Comparison of ENCODE assay signal across 20 cellular contexts in genomic region chr5:123617561-123617960, GRCh38.
DNase-seq lines count a peak whose midpoint lies in the region; ATAC-seq, FAIRE-seq and TF ChIP-seq lines count a peak whose summit lies in the region.
"Had no signal": no experiment of that assay in that cellular context is flagged by ENCODE, and none has a peak within 500 bp of the region (broad histone marks: within the 10 kb centered on the region; RNA-seq: fewer than 3 reads in every experiment).

No MANE protein-coding gene starts in this region.

- no peak overlapping the region for H3K9ac ChIP-seq in HepG2 (ENCODE audit: insufficient read depth, low read depth, low read length)
- H3K9ac ChIP-seq: BLaER1 had no signal

- no peaks in the 10 kb centered on the region for H3K79me2 ChIP-seq in HepG2 (ENCODE audit: insufficient read depth, low read length)

- H3K27ac ChIP-seq in HepG2 (ENCODE audit: extremely low read length, insufficient read depth, low read length) (no peak overlapping the region), right lobe of liver (no peak overlapping the region)
- H3K27ac ChIP-seq: 22Rv1, BLaER1, C4-2B had no signal

- ATAC-seq in HepG2, result peak; percentile 38; the same call in 1 of the 3 replicates
- ATAC-seq in right lobe of liver, result no peak

- in situ Hi-C loops in HepG2 (cut with HindIII; ENCODE audit: extremely low pct_ligation_motif_present, low pct_unique_long_range_greater_than_20kb), result loop anchor here (25.0 kb wide), 1 partner anchor 1105 kb away; no protein-coding TSS in a partner anchor
- in situ Hi-C loops in SK-MEL-5 (cut with HindIII; ENCODE audit: low pct_unique_long_range_greater_than_20kb, low sequenced_read_pairs), result no loop called here

- H3K4me2 ChIP-seq in HepG2 (ENCODE audit: low read depth, low read length), result no peak overlapping the region
- H3K4me2 ChIP-seq: BLaER1 had no signal

- TF ChIP-seq CTCF in HepG2 (CRISPR knock-in tag; IDR thresholded peaks at IDR 0.05) (no peak), right lobe of liver (IDR thresholded peaks at IDR 0.05) (no peak)

- no peaks in the 10 kb centered on the region for H4K20me1 ChIP-seq in HepG2 (ENCODE audit: insufficient read depth, low read length)
- H4K20me1 ChIP-seq: BLaER1 had no signal

- peaks cover 1 to 14% of the 10 kb centered on the region in 2 experiments; a peak in 3 of 5 replicates for H3K36me3 ChIP-seq in HepG2 (replicated peaks in 1 of 2; ENCODE audit: control insufficient read depth in 1 of 2, insufficient read depth in 2 of 2, low read length in 2 of 2)
- H3K36me3 ChIP-seq in right lobe of liver, result peaks cover 0 to 10% (median 2%) of the 10 kb centered on the region in 4 donors

- no peak for TF ChIP-seq POLR2A in HepG2 (IDR thresholded peaks at IDR 0.05; ENCODE audit: insufficient read depth in 1 of 2, low read depth in 2 of 2, low read length in 2 of 2)
- TF ChIP-seq POLR2A in right lobe of liver (IDR thresholded peaks at IDR 0.05), result no peak

- intact Hi-C loops in HepG2 (cut with micrococcal nuclease; ENCODE audit: unreplicated experiment) (no loop called here), right lobe of liver (cut with DNase I) (no loop called here)

- no peak overlapping the region for H3K4me3 ChIP-seq in HepG2 (replicated peaks in 1 of 3; ENCODE audit: insufficient read depth in 1 of 3, low read depth in 2 of 3, low read length in 3 of 3)
- H3K4me3 ChIP-seq in right lobe of liver, result no peak overlapping the region
- H3K4me3 ChIP-seq: BLaER1, HAP-1 had no signal

- H3K27me3 ChIP-seq in HepG2 (ENCODE audit: control insufficient read depth in 1 of 2, insufficient read depth in 2 of 2, low read length in 2 of 2) (no peaks in the 10 kb centered on the region), right lobe of liver (no peaks in the 10 kb centered on the region)
- H3K27me3 ChIP-seq: BLaER1 had no signal

- CTCF ChIA-PET in HepG2 (lab: Yijun Ruan, JAX; ENCODE audit: low intra/inter-chr PET ratio, low total read pairs), result no interaction called here

- H3K9me3 ChIP-seq in HepG2 (ENCODE audit: low read length), result no peaks in the 10 kb centered on the region
- no peaks in the 10 kb centered on the region for H3K9me3 ChIP-seq in right lobe of liver
- H3K9me3 ChIP-seq: HAP-1 had no signal

- TF ChIP-seq EP300 in HepG2 (IDR thresholded peaks at IDR 0.05; ENCODE audit: low read depth in 2 of 2, low read length in 2 of 2) (no peak), HepG2 (CRISPR knock-in tag; IDR thresholded peaks at IDR 0.05; ENCODE audit: borderline replicate concordance) (no peak)

- no peak for TF ChIP-seq RAD21 in HepG2 (CRISPR knock-in tag; IDR thresholded peaks at IDR 0.05)

- no peak for FAIRE-seq in HepG2 (lab: Jason Lieb, UNC)
- FAIRE-seq: A204.1, G401.6, H54 had no signal

- no TSS peak for BruUV-seq in HepG2 (replicated peaks; lab: Mats Ljungman, UMichigan)

- POLR2A ChIA-PET in HepG2 (lab: Yijun Ruan, JAX), result interaction anchor here (1.0 kb wide), 1 partner anchor 194 kb away, joined by 3 read pairs; the partner anchor contains the start of gene CEP120

- no peak overlapping the region for H2AFZ ChIP-seq in HepG2 (ENCODE audit: low read length)

- DNase-seq in HepG2 (ENCODE audit: low spot score), result peak; percentile 47
- no peak for DNase-seq in right lobe of liver
- DNase-seq in SK-MEL-5 (ENCODE audit: low read depth, low spot score), result peak; percentile 81
- peak; percentile 88 for DNase-seq in foreskin melanocyte
- DNase-seq in NCI-H1105 (lab: John Stamatoyannopoulos, UW), result no peak
- no peak for DNase-seq in CD1c-positive myeloid dendritic cell (ENCODE audit: extremely low spot score)
- DNase-seq: Calu3; CD4-positive, alpha-beta T cell; CD8-positive, alpha-beta memory T cell; COR-L47; DMS153; DND-41; GOT3 had no signal

- H3K4me1 ChIP-seq in HepG2 (ENCODE audit: insufficient read depth, low read length) (no peaks in the 10 kb centered on the region), right lobe of liver (no peaks in the 10 kb centered on the region)
- H3K4me1 ChIP-seq: BLaER1, HAP-1 had no signal

TF ChIP-seq in HepG2, 621 proteins besides CTCF, POLR2A, EP300 and RAD21:
- TF ChIP-seq FOSL2 (CRISPR knock-in tag; IDR thresholded peaks at IDR 0.05) (0 out of 2 replicates have a peak, but pooled peaks have one; percentile 8), PAWR (CRISPR knock-in tag; IDR thresholded peaks at IDR 0.05; ENCODE audit: borderline replicate concordance) (no peak), SOX13 (IDR thresholded peaks at IDR 0.05) (no peak), SOX13 (CRISPR knock-in tag; conservative IDR thresholded peaks at IDR 0.05 in 1 of 2, IDR thresholded peaks at IDR 0.05 in 1 of 2) (peak in 1 of 2 experiments; percentile 27; a peak in 1 of 4 replicates)

Comparison
In these comparisons a context has a peak if more than half of its experiments do, and no peak if none do; other contexts are left out.
1. DNase-seq: peak in HepG2 (single experiment), SK-MEL-5 (single experiment) and foreskin melanocyte (single experiment); none in right lobe of liver (0 of 3), NCI-H1105 (single experiment) and CD1c-positive myeloid dendritic cell (single experiment).